ENCODE assay signal across 32 cellular contexts in the genomic region with DNA sequence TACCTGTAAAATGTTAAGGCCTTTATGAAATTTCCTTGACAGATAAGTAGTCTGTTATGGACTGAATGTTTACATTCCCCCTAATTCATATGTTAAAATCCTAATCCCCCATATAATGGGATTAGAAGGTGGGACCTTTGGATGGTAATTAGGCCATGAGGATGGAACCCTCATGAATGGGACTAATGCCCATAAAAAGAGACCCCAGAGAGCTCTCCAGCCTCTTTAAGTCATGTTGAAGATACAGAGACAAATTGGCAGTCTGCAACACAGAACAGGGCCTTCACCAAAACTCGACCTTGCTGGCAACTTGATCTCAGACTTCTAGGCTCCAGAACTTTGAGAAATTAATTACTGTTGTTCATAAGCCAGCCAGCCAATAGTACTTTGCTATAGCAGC.
"Had no signal": no experiment of that assay in that cellular context is flagged by ENCODE, and none has a peak within 500 bp of the region (broad histone marks: within the 10 kb centered on the region; RNA-seq: fewer than 3 reads in every experiment).

No MANE protein-coding gene starts in this region.

- H3K4me2 ChIP-seq: smooth muscle cell had no signal

- ATAC-seq: esophagus mucosa; gastroesophageal sphincter; heart left ventricle; left ventricle myocardium superior; lower lobe of right lung; mucosa of descending colon; natural killer cell treated with Interleukin-12 subunit alpha and Interleukin-12 subunit beta and Interleukin-15 and Interleukin-18, amount 100 ng/mL, for 72 hours; sciatic nerve; stimulated activated naive CD8-positive, alpha-beta T cell treated with anti-CD3 and anti-CD28 coated beads, Interleukin-15, amount 100 ng/mL, for 72 hours had no signal

- H3K79me2 ChIP-seq: parathyroid adenoma had no signal

- H3K9me3 ChIP-seq: colonic mucosa, gastroesophageal sphincter, lower lobe of right lung, right atrium auricular region, thyroid gland had no signal

- H3K9ac ChIP-seq: parathyroid adenoma had no signal

- H3K4me1 ChIP-seq: colonic mucosa, gastroesophageal sphincter, heart left ventricle, lower lobe of right lung, parathyroid adenoma, right atrium auricular region, thyroid gland had no signal

- DNase-seq: colonic mucosa; effector CD8-positive, alpha-beta T cell; endodermal cell; foreskin fibroblast; heart left ventricle; hippocampal formation; immature natural killer cell; left ventricle myocardium superior; lower lobe of right lung; mucosa of descending colon; naive B cell; stimulated activated CD4-positive, alpha-beta T cell treated with anti-CD3 and anti-CD28 coated beads, Interleukin-12 subunit alpha, Interleukin-12 subunit beta, amount 100 ng/mL, for 4 hours; stimulated activated CD4-positive, alpha-beta T cell treated with anti-CD3 and anti-CD28 coated beads, Interleukin-1b, Interleukin-23, amount 100 ng/mL, for 48 hours; stimulated activated CD4-positive, alpha-beta T cell treated with anti-CD3 and anti-CD28 coated beads, Interleukin-4, amount 100 ng/mL, for 1 hour; stimulated activated CD8-positive, alpha-beta memory T cell treated with anti-CD3 and anti-CD28 coated beads, Interleukin-4, amount 100 ng/mL, for 48 hours; stimulated activated naive CD4-positive, alpha-beta T cell; stimulated activated naive CD8-positive, alpha-beta T cell treated with anti-CD3 and anti-CD28 coated beads, Interleukin-15, amount 100 ng/mL, for 72 hours; thyroid gland; trophoblast cell had no signal

- H3K27me3 ChIP-seq: colonic mucosa, gastroesophageal sphincter, heart left ventricle, right atrium auricular region, thyroid gland had no signal

- H3K4me3 ChIP-seq: colonic mucosa, gastroesophageal sphincter, heart left ventricle, lower lobe of right lung, mucosa of descending colon, right atrium auricular region, smooth muscle cell, thyroid gland had no signal

- H3K27ac Mint-ChIP-seq: dendritic cell treated with granulocyte-macrophage colony-stimulating factor and Interleukin-4, amounts not matched to agents 40 ng/mL and 50 ng/mL, for 4 days; endodermal cell; immature natural killer cell; memory B cell; mesothelial cell of epicardium; naive B cell; natural killer cell treated with Interleukin-12 subunit alpha and Interleukin-12 subunit beta and Interleukin-15 and Interleukin-18, amount 100 ng/mL, for 72 hours; progenitor cell of endocrine pancreas; stimulated activated naive CD8-positive, alpha-beta T cell treated with anti-CD3 and anti-CD28 coated beads, Interleukin-15, amount 100 ng/mL, for 72 hours had no signal

- H2AFZ ChIP-seq: parathyroid adenoma had no signal

- H3K4me1 Mint-ChIP-seq: immature natural killer cell; memory B cell; mesothelial cell of epicardium; naive B cell; stimulated activated naive CD8-positive, alpha-beta T cell treated with anti-CD3 and anti-CD28 coated beads, Interleukin-15, amount 100 ng/mL, for 72 hours had no signal

- H3K27ac ChIP-seq: colonic mucosa, epithelial cell of prostate, gastroesophageal sphincter, heart left ventricle, lower lobe of right lung, parathyroid adenoma, right atrium auricular region, thyroid gland had no signal

- H3K27me3 Mint-ChIP-seq: dendritic cell treated with granulocyte-macrophage colony-stimulating factor and Interleukin-4, amounts not matched to agents 40 ng/mL and 50 ng/mL, for 4 days; memory B cell; naive B cell; natural killer cell treated with Interleukin-12 subunit alpha and Interleukin-12 subunit beta and Interleukin-15 and Interleukin-18, amount 100 ng/mL, for 72 hours; progenitor cell of endocrine pancreas; stimulated activated naive CD8-positive, alpha-beta T cell treated with anti-CD3 and anti-CD28 coated beads, Interleukin-15, amount 100 ng/mL, for 72 hours had no signal

- H3K36me3 Mint-ChIP-seq: memory B cell; mesothelial cell of epicardium; naive B cell; natural killer cell treated with Interleukin-12 subunit alpha and Interleukin-12 subunit beta and Interleukin-15 and Interleukin-18, amount 100 ng/mL, for 72 hours had no signal

- H3K36me3 ChIP-seq: colonic mucosa, gastroesophageal sphincter, heart left ventricle, lower lobe of right lung, right atrium auricular region, thyroid gland had no signal

- H3K9me3 Mint-ChIP-seq: dendritic cell treated with granulocyte-macrophage colony-stimulating factor and Interleukin-4, amounts not matched to agents 40 ng/mL and 50 ng/mL, for 4 days; neural crest cell had no signal

- H3K4me3 Mint-ChIP-seq: dendritic cell treated with granulocyte-macrophage colony-stimulating factor and Interleukin-4, amounts not matched to agents 40 ng/mL and 50 ng/mL, for 4 days; endodermal cell; immature natural killer cell; memory B cell; mesothelial cell of epicardium; naive B cell; natural killer cell treated with Interleukin-12 subunit alpha and Interleukin-12 subunit beta and Interleukin-15 and Interleukin-18, amount 100 ng/mL, for 72 hours; neural crest cell; stimulated activated naive CD8-positive, alpha-beta T cell treated with anti-CD3 and anti-CD28 coated beads, Interleukin-15, amount 100 ng/mL, for 72 hours had no signal
